ENCODE assay signal across 21 cellular contexts in the genomic region with DNA sequence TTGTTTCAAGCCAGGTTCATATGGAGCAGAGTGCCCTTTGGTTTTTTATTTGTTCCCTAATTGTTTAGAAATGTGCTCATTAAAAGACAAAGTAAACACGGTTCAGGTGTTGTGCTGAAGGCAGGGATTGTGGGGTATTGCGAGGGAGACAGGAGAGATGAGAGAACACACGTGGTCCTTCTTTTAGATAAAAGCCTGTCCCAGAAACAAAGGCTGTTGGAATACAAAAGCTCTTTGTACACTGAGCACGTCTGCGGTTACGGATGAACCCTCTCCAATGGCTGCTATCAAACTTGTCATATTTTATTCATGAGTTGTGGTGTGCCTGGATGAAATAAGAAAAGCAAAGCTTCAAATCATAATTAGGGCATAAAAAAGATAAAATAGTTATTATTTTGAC.
A peak's percentile ranks its signal among the peaks of the same experiment; 100 is the strongest.
DNase-seq lines count a peak whose midpoint lies in the region; ATAC-seq lines count a peak whose summit lies in the region.
"Had no signal": no experiment of that assay in that cellular context is flagged by ENCODE, and none has a peak within 500 bp of the region (broad histone marks: within the 10 kb centered on the region; RNA-seq: fewer than 3 reads in every experiment).

No MANE protein-coding gene starts in this region.

- peaks cover 6 to 37% of the 10 kb centered on the region in 2 donors for H3K9me3 Mint-ChIP-seq in effector memory CD8-positive, alpha-beta T cell
- H3K9me3 Mint-ChIP-seq: nephron progenitor cell had no signal

- no peak overlapping the region for H3K27ac Mint-ChIP-seq in effector memory CD8-positive, alpha-beta T cell
- H3K27ac Mint-ChIP-seq: CD4-positive, alpha-beta memory T cell; nephron progenitor cell had no signal

- H3K4me3 ChIP-seq in HAP-1 (no peak overlapping the region), neuron (ENCODE audit: low read length) (no peak overlapping the region)
- H3K4me3 ChIP-seq: esophagus muscularis mucosa, left ventricle myocardium inferior, psoas muscle had no signal

- no peak overlapping the region for H3K4me3 Mint-ChIP-seq in effector memory CD8-positive, alpha-beta T cell
- H3K4me3 Mint-ChIP-seq: CD4-positive, alpha-beta memory T cell; nephron progenitor cell had no signal

- peaks cover 0 to 2% of the 10 kb centered on the region in 2 donors for H3K4me1 Mint-ChIP-seq in effector memory CD8-positive, alpha-beta T cell (ENCODE audit: low read depth in 2 of 2)
- H3K4me1 Mint-ChIP-seq: CD4-positive, alpha-beta memory T cell; nephron progenitor cell had no signal

- peak overlapping the region; percentile 8 for H2AFZ ChIP-seq in neuron (ENCODE audit: low read depth, low read length)

- H3K36me3 ChIP-seq in HAP-1 (replicated peaks) (no peaks in the 10 kb centered on the region), neuron (ENCODE audit: insufficient read depth, low read length) (no peaks in the 10 kb centered on the region)
- H3K36me3 ChIP-seq: esophagus muscularis mucosa, left ventricle myocardium inferior, WERI-Rb-1 had no signal

- H3K9me3 ChIP-seq in HAP-1 (no peaks in the 10 kb centered on the region), neuron (ENCODE audit: low read length) (no peaks in the 10 kb centered on the region)
- H3K9me3 ChIP-seq: esophagus muscularis mucosa, left ventricle myocardium inferior, psoas muscle had no signal

- H3K4me1 ChIP-seq in HAP-1: peaks cover 9% of the 10 kb centered on the region; the same call in 1 of the 2 replicates
- H3K4me1 ChIP-seq in neuron (ENCODE audit: insufficient read depth, low read length): peaks cover 12% of the 10 kb centered on the region
- H3K4me1 ChIP-seq: esophagus muscularis mucosa, left ventricle myocardium inferior, psoas muscle had no signal

- peaks cover under 1% of the 10 kb centered on the region for H3K36me3 Mint-ChIP-seq in effector memory CD8-positive, alpha-beta T cell (ENCODE audit: insufficient read depth)
- H3K36me3 Mint-ChIP-seq: CD4-positive, alpha-beta memory T cell had no signal

- no peak for ATAC-seq in HG02938 (IDR thresholded peaks at IDR 0.05; ENCODE audit: unreplicated experiment)
- ATAC-seq in effector memory CD8-positive, alpha-beta T cell (replicated peaks): no peak
- ATAC-seq: Panc1, psoas muscle had no signal

- in situ Hi-C loops in HAP-1 (cut with MboI; ENCODE audit: low sequenced_read_pairs): no loop called here

- DNase-seq in HAP-1 (ENCODE audit: low spot score in 2 of 2) (peak; percentile 24 to 58), NCI-H1930 (lab: John Stamatoyannopoulos, UW) (peak; percentile 91 to 96), NCI-H526 (lab: John Stamatoyannopoulos, UW) (peak; percentile 98 to 99), anterior cingulate cortex (lab: John Stamatoyannopoulos, UW) (no peak)
- no peak for DNase-seq in effector memory CD8-positive, alpha-beta T cell
- DNase-seq in activated effector memory CD4-positive, alpha-beta T cell treated with Interleukin-2 at 50 U/mL for 16 hours: no peak
- DNase-seq: activated CD4-positive, alpha-beta T cell treated with anti-CD3 and anti-CD28 coated beads, Interleukin-2, amount 50 U/mL, for 4 hours; activated naive CD4-positive, alpha-beta T cell treated with Interleukin-2 at 50 U/mL for 16 hours; CD4-positive, alpha-beta memory T cell; effector CD8-positive, alpha-beta T cell; left ventricle myocardium inferior; NCI-H524 treated with DMSO at 0.1 percent for 48 hours; nephron progenitor cell; psoas muscle; small intestine; stimulated activated CD4-positive, alpha-beta T cell treated with anti-CD3 and anti-CD28 coated beads, Interleukin-4, amount 100 ng/mL, for 1 hour; WERI-Rb-1 had no signal

- H3K27me3 ChIP-seq in HAP-1 (ENCODE audit: low read depth) (no peaks in the 10 kb centered on the region), neuron (ENCODE audit: insufficient read depth, low read length) (no peaks in the 10 kb centered on the region)
- H3K27me3 ChIP-seq: esophagus muscularis mucosa had no signal

- H3K27me3 Mint-ChIP-seq in effector memory CD8-positive, alpha-beta T cell: no peaks in the 10 kb centered on the region
- H3K27me3 Mint-ChIP-seq: CD4-positive, alpha-beta memory T cell had no signal

Comparison
In these comparisons a context has a peak if more than half of its experiments do, and no peak if none do; other contexts are left out.
1. DNase-seq: peak in HAP-1 (2 of 2), NCI-H1930 (2 of 2) and NCI-H526 (2 of 2); none in effector memory CD8-positive, alpha-beta T cell (0 of 3), activated effector memory CD4-positive, alpha-beta T cell treated with Interleukin-2 at 50 U/mL for 16 hours (single experiment) and anterior cingulate cortex (0 of 58).